Comparison of ENCODE assay signal across 8 cellular contexts in the genomic region with DNA sequence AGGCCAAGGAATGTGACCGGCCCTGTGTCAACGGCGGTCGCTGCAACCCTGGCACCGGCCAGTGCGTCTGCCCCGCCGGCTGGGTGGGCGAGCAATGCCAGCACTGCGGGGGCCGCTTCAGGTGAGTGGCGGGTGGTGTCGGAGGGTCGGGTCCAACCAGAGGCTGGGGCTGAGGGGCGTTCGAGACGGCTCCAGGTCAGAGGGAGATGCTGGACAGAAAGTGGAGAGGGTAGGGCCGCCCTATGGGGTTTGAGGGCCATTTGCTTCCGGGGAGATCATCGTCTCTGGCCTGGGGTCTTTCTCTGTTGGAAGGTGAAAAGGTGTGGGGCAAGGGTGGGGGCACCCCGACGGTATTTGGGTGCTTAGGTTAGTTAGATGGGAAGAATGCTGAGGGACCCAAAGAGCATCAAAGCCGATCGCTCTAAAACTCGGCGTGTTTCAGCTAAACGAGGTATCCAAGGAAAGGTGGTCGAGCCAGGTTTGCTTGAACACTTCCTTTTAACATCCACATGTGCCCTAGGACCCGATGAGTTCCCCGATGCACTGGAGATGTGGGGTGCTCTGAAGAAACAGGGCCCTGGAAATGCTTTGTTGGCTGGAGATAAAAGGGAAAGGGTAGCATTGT. TPM values are rescaled to one million over a fixed set of nuclear protein-coding genes. Genes with fewer than 3 reads are reported as not detected.
DNase-seq lines count a peak whose midpoint lies in the region; TF ChIP-seq lines count a peak whose summit lies in the region.

No MANE protein-coding gene starts in this region.

- peak overlapping the region; percentile 40 for H2BK15ac ChIP-seq in mesenchymal stem cell (ENCODE audit: low read depth, poor library complexity, severe bottlenecking)

- H2AFZ ChIP-seq in mesenchymal stem cell (ENCODE audit: low read depth, low read length), result peak overlapping the region; percentile 95

- H3K23ac ChIP-seq in mesenchymal stem cell (ENCODE audit: low read length in 2 of 2), result peak overlapping the region; percentile 81 to 84

- POLR2A ChIA-PET in MCF 10A (lab: Yijun Ruan, JAX), result interaction anchor here (0.5 to 4.0 kb wide), 13 partner anchors 10 to 157 kb away, joined by 3 to 28 read pairs (median 8); a partner anchor contains a TSS

- peaks cover 26% of the 10 kb centered on the region for H3K4me1 Mint-ChIP-seq in MCF 10A (ENCODE audit: insufficient read depth, unreplicated experiment)

- intact Hi-C loops in MCF 10A (cut with micrococcal nuclease), result loop anchor here (5.0 kb wide), 1 partner anchor 64 kb away; a partner anchor contains a TSS

- no peak overlapping the region for H2BK5ac ChIP-seq in mesenchymal stem cell (ENCODE audit: low read depth, low read length, poor library complexity, severe bottlenecking)

- H2BK12ac ChIP-seq in mesenchymal stem cell (ENCODE audit: low read length in 2 of 2), result peak overlapping the region in 1 of 2 experiments; percentile 21

- no peak overlapping the region for H2AK5ac ChIP-seq in mesenchymal stem cell (ENCODE audit: low read length, severe bottlenecking)

- H3K27me3 ChIP-seq in HL-60 (ENCODE audit: insufficient read depth, poor library complexity, severe bottlenecking) (no peaks in the 10 kb centered on the region), mesenchymal stem cell (ENCODE audit: control insufficient read depth in 1 of 2, insufficient read depth in 1 of 2, low read length in 2 of 2) (peaks cover 5 to 8% of the 10 kb centered on the region in 2 experiments)

- 2% methylated on average over 30 of the region's 30 CpGs for WGBS in mesenchymal stem cell
- under 1% methylated on average over 30 of the region's 30 CpGs for WGBS in urinary bladder

- H3K36me3 Mint-ChIP-seq in MCF 10A (ENCODE audit: insufficient read depth, unreplicated experiment), result no peaks in the 10 kb centered on the region

- H3K4me2 ChIP-seq in mesenchymal stem cell (ENCODE audit: low read length, poor library complexity, severe bottlenecking), result peak overlapping the region; percentile 90

- H3K9ac ChIP-seq in mesenchymal stem cell (ENCODE audit: low read length), result peak overlapping the region; percentile 97

- H3K27me3 Mint-ChIP-seq in MCF 10A (ENCODE audit: insufficient read depth, unreplicated experiment), result peaks cover 8% of the 10 kb centered on the region

- peak overlapping the region; percentile 97 for H4K8ac ChIP-seq in mesenchymal stem cell (ENCODE audit: low read length)

- peak overlapping the region; percentile 98 for H4K91ac ChIP-seq in mesenchymal stem cell (ENCODE audit: low read length)

- H3K9me3 Mint-ChIP-seq in MCF 10A (ENCODE audit: unreplicated experiment), result no peaks in the 10 kb centered on the region

- peak overlapping the region; percentile 40 for H3K27ac ChIP-seq in HL-60 (replicated peaks)
- no peak overlapping the region for H3K27ac ChIP-seq in mesenchymal stem cell (ENCODE audit: low read length, poor library complexity, severe bottlenecking)
- H3K27ac ChIP-seq in urinary bladder (ENCODE audit: low read depth), result no peak overlapping the region

- H3K36me3 ChIP-seq in mesenchymal stem cell (ENCODE audit: control insufficient read depth in 1 of 2, insufficient read depth in 2 of 2, low read depth in 1 of 2, low read length in 2 of 2) (no peaks in the 10 kb centered on the region), urinary bladder (ENCODE audit: insufficient read depth) (no peaks in the 10 kb centered on the region)

- H3K4me3 Mint-ChIP-seq in MCF 10A (ENCODE audit: unreplicated experiment), result peak overlapping the region; percentile 94

- no TSS peak for BruUV-seq in MCF 10A (replicated peaks; lab: Mats Ljungman, UMichigan)

- H3K4me1 ChIP-seq in mesenchymal stem cell (ENCODE audit: control insufficient read depth, insufficient read depth, low read depth, low read length) (peaks cover 7% of the 10 kb centered on the region), urinary bladder (ENCODE audit: insufficient read depth) (peaks cover 5% of the 10 kb centered on the region)

- H3K4ac ChIP-seq in mesenchymal stem cell (ENCODE audit: low read depth in 1 of 2, low read length in 2 of 2), result peak overlapping the region; percentile 76 to 77

- H3K14ac ChIP-seq in mesenchymal stem cell (ENCODE audit: low read length in 2 of 2), result peak overlapping the region; percentile 76 to 99

- TF ChIP-seq CTCF in HL-60 (IDR thresholded peaks at IDR 0.05; ENCODE audit: insufficient read depth, low read length) (no peak), MCF 10A (IDR thresholded peaks at IDR 0.05; ENCODE audit: unreplicated experiment) (no peak)

- DNase-seq in NCI-H1417 (lab: John Stamatoyannopoulos, UW) (peak in 2 of 3 experiments; percentile 48 to 52), NCI-H1417 treated with DMSO at 0.1 percent for 48 hours (lab: John Stamatoyannopoulos, UW) (no peak), HL-60 (ENCODE audit: low read depth in 1 of 2, low spot score in 1 of 2) (no peak), MCF 10A (ENCODE audit: unreplicated experiment) (no peak), mesenchymal stem cell (peak; percentile 2), dermis blood vessel endothelial cell (no peak), amniotic stem cell (lab: John Stamatoyannopoulos, UW) (no peak)

- peak overlapping the region; percentile 95 to 96 for H3K18ac ChIP-seq in mesenchymal stem cell (ENCODE audit: low read depth in 1 of 2, low read length in 2 of 2)

- peak overlapping the region; percentile 96 for H3K27ac Mint-ChIP-seq in MCF 10A (ENCODE audit: low read depth, unreplicated experiment)

- peak overlapping the region; percentile 90 for H3K4me3 ChIP-seq in HL-60 (replicated peaks; ENCODE audit: insufficient read depth, low read length)
- peak overlapping the region; percentile 97 to 99 for H3K4me3 ChIP-seq in mesenchymal stem cell (ENCODE audit: insufficient read depth in 1 of 2, low read depth in 1 of 2, low read length in 2 of 2)
- peak overlapping the region; percentile 89 for H3K4me3 ChIP-seq in urinary bladder (ENCODE audit: low read depth, low read length)

- H2BK120ac ChIP-seq in mesenchymal stem cell (ENCODE audit: low read depth, low read length), result peak overlapping the region; percentile 80

- CTCF ChIA-PET in MCF 10A (lab: Yijun Ruan, JAX), result no interaction called here

- H3K9me3 ChIP-seq in mesenchymal stem cell (ENCODE audit: control insufficient read depth, low read length), result no peaks in the 10 kb centered on the region

- peaks cover 20% of the 10 kb centered on the region for H3K79me1 ChIP-seq in mesenchymal stem cell (replicated peaks; ENCODE audit: low read length, poor library complexity, severe bottlenecking)

RNA-seq across cellular contexts. Expression of a gene that starts 0.7 kb away (rescaled TPM):
- total RNA-seq in MCF 10A (2022), result 29.7 and 34.7 TPM in 2 replicates
- 21.8 TPM for polyA plus RNA-seq in mesenchymal stem cell (2013, experiment 1 of 2)
- 21.6 TPM for polyA plus RNA-seq in mesenchymal stem cell (2013, experiment 2 of 2)
- total RNA-seq in urinary bladder, result 37.6 TPM
- 15.2 TPM for polyA plus RNA-seq in urinary bladder
- total RNA-seq in dermis blood vessel endothelial cell, result 42.9 and 58.4 TPM in 2 replicates

Comparison
In these comparisons a context has a peak if more than half of its experiments do, and no peak if none do; other contexts are left out.
1. DNase-seq: peak in NCI-H1417 (2 of 3) and mesenchymal stem cell (single experiment); none in NCI-H1417 treated with DMSO at 0.1 percent for 48 hours (single experiment), HL-60 (0 of 2), MCF 10A (single experiment), dermis blood vessel endothelial cell (single experiment) and amniotic stem cell (single experiment).
2. Peak in every context shown above with its lines, with median percentiles within 50 percentile points of each other: H3K4me3 ChIP-seq.